ENCODE assay signal across 8 cellular contexts in the genomic region with DNA sequence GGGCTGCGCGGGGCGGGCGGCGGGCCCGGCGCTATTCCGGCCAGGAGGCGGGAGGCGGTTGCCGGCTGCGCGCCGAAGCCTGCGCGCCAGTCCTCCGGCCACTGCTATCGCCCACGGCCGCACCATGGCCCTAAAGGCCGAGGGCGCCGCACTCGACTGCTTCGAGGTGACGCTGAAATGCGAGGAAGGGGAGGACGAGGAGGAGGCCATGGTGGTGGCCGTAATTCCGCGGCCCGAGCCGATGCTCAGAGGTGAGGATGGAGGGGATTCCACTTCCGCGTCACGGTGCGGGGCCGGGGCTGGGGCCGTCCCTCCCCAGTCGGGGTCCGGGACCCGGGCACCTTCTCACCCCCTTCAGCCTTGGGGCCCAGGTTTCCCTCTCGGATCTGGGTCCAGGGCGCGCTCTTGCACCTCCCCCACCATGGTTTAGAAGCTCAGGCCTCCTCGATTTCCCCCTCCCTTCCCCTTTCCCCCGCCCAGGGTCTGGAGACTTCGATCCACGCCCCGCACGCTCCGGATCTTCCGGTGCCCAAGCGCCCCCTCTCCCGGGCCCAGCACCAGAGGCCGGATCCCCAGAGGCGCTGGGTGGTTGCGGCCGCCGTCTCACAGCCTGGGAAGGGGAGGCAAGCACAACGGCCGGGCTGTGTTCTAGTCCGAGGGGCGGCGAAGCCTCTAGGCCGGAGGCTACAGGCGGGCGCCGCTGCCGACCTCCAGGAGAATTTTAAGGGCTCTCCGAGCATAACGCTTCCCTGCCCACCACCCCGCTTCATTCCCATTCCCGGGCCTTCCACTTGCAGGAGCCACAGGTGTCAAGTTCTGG.
DNase-seq lines count a peak whose midpoint lies in the region; ATAC-seq and TF ChIP-seq lines count a peak whose summit lies in the region.

No MANE protein-coding gene starts in this region.

- TF ChIP-seq POLR2A in NB4 (IDR thresholded peaks at IDR 0.05; ENCODE audit: extremely low read depth, insufficient read length): peak; percentile 21

- peak overlapping the region; percentile 84 for H3K4me3 Mint-ChIP-seq in memory B cell

- H3K9me3 ChIP-seq in endocrine pancreas (ENCODE audit: control insufficient read depth, low read length): no peaks in the 10 kb centered on the region

- no peaks in the 10 kb centered on the region for H3K36me3 ChIP-seq in endocrine pancreas (ENCODE audit: control insufficient read depth, insufficient read depth, low read length)

- peaks cover 7% of the 10 kb centered on the region for H3K36me3 Mint-ChIP-seq in memory B cell

- H3K27ac Mint-ChIP-seq in memory B cell: no peak overlapping the region

- ATAC-seq in memory B cell (ENCODE audit: low read depth): peak; percentile 23
- ATAC-seq in stimulated activated naive CD8-positive, alpha-beta T cell treated with anti-CD3 and anti-CD28 coated beads, Interleukin-15, Interleukin-2, amounts not matched to agents 100 U/mL and 50 U/mL, for 24 hours: peak; percentile 40

- no peaks in the 10 kb centered on the region for H3K27me3 ChIP-seq in endocrine pancreas (ENCODE audit: control insufficient read depth, insufficient read depth, low read length)

- H3K4me3 ChIP-seq in HFF-Myc (replicated peaks; ENCODE audit: low read depth, low read length) (peak overlapping the region; percentile 87), NB4 (ENCODE audit: low read depth, low read length) (peak overlapping the region; percentile 86), endocrine pancreas (ENCODE audit: control insufficient read depth, insufficient read depth, low read length) (peak overlapping the region; percentile 33)

- H3K9me3 Mint-ChIP-seq in memory B cell: no peaks in the 10 kb centered on the region

- peak overlapping the region; percentile 42 for H3K9ac ChIP-seq in endocrine pancreas (ENCODE audit: control insufficient read depth, insufficient read depth, low read length)

- DNase-seq in NCI-H2081 (lab: John Stamatoyannopoulos, UW) (peak; percentile 37 to 59), NCI-H2081 treated with DMSO at 0.1 percent for 48 hours (lab: John Stamatoyannopoulos, UW) (no peak), HFF-Myc (ENCODE audit: extremely low read depth, low read depth) (no peak), NB4 (ENCODE audit: low read depth) (peak; percentile 85), memory B cell (ENCODE audit: low spot score in 2 of 2) (peak in 1 of 2 donors; percentile 25)
- peak; percentile 58 to 69 for DNase-seq in activated CD4-positive, alpha-beta T cell treated with anti-CD3 and anti-CD28 coated beads, Interleukin-2, amount 50 U/mL, for 48 hours
- peak; percentile 63 for DNase-seq in stimulated activated naive CD8-positive, alpha-beta T cell treated with anti-CD3 and anti-CD28 coated beads, Interleukin-15, Interleukin-2, amounts not matched to agents 100 U/mL and 50 U/mL, for 24 hours

- H3K27me3 Mint-ChIP-seq in memory B cell: no peaks in the 10 kb centered on the region

- H3K4me1 Mint-ChIP-seq in memory B cell: peaks cover 19% of the 10 kb centered on the region

- peaks cover 7% of the 10 kb centered on the region for H3K4me1 ChIP-seq in endocrine pancreas (ENCODE audit: control insufficient read depth, insufficient read depth, low read length)

- TF ChIP-seq CTCF in HFF-Myc (IDR thresholded peaks at IDR 0.05; ENCODE audit: low read depth, low read length, missing control alignments) (no peak), NB4 (IDR thresholded peaks at IDR 0.05; ENCODE audit: low read depth, low read length) (no peak)

Comparison
In these comparisons a context has a peak if more than half of its experiments do, and no peak if none do; other contexts are left out.
1. DNase-seq: peak in NCI-H2081 (2 of 2), NB4 (single experiment), activated CD4-positive, alpha-beta T cell treated with anti-CD3 and anti-CD28 coated beads, Interleukin-2, amount 50 U/mL, for 48 hours (2 of 2) and stimulated activated naive CD8-positive, alpha-beta T cell treated with anti-CD3 and anti-CD28 coated beads, Interleukin-15, Interleukin-2, amounts not matched to agents 100 U/mL and 50 U/mL, for 24 hours (single experiment); none in NCI-H2081 treated with DMSO at 0.1 percent for 48 hours (single experiment) and HFF-Myc (single experiment).
2. H3K4me3 ChIP-seq: peak in every context shown above with its lines; median percentile 87 in HFF-Myc; 86 in NB4; 33 in endocrine pancreas.